ENCODE assay signal across 8 cellular contexts in genomic region chr17:75525806-75526554, GRCh38. TPM values are rescaled to one million over a fixed set of nuclear protein-coding genes. Genes with fewer than 3 reads are reported as not detected.
A peak's percentile ranks its signal among the peaks of the same experiment; 100 is the strongest.
DNase-seq lines count a peak whose midpoint lies in the region; ATAC-seq, FAIRE-seq and TF ChIP-seq lines count a peak whose summit lies in the region.

No MANE protein-coding gene starts in this region.

- H3K27me3 Mint-ChIP-seq in astrocyte (ENCODE audit: low read depth, unreplicated experiment): peaks cover 7% of the 10 kb centered on the region

- H3K27ac Mint-ChIP-seq in astrocyte (ENCODE audit: unreplicated experiment): no peak overlapping the region

- TF ChIP-seq CTCF in GM10266 (IDR thresholded peaks at IDR 0.05; ENCODE audit: control insufficient read depth, insufficient read depth, low read depth, missing control alignments) (no peak), astrocyte (IDR thresholded peaks at IDR 0.05; ENCODE audit: insufficient read depth, low read depth, low read length) (no peak), right lobe of liver (IDR thresholded peaks at IDR 0.05) (no peak), upper lobe of right lung (IDR thresholded peaks at IDR 0.05) (no peak)

- peaks cover 13% of the 10 kb centered on the region for H4K20me1 ChIP-seq in astrocyte (ENCODE audit: insufficient read depth, low read length)

- no peaks in the 10 kb centered on the region for H3K9me3 Mint-ChIP-seq in astrocyte (ENCODE audit: unreplicated experiment)

- peaks cover 3% of the 10 kb centered on the region for H3K4me1 Mint-ChIP-seq in astrocyte (ENCODE audit: low read depth, unreplicated experiment)

- H3K9me3 ChIP-seq in astrocyte (ENCODE audit: insufficient read depth, low read depth, low read length) (no peaks in the 10 kb centered on the region), right lobe of liver (no peaks in the 10 kb centered on the region), upper lobe of right lung (no peaks in the 10 kb centered on the region)

- H3K36me3 ChIP-seq in astrocyte (ENCODE audit: insufficient read depth, low read length) (no peaks in the 10 kb centered on the region), right lobe of liver (peaks cover 0 to 5% (median 0%) of the 10 kb centered on the region in 4 donors), upper lobe of right lung (peaks cover 9% of the 10 kb centered on the region)

- H3K27me3 ChIP-seq in astrocyte (ENCODE audit: insufficient read depth, low read length) (peaks cover 14% of the 10 kb centered on the region), right lobe of liver (no peaks in the 10 kb centered on the region), upper lobe of right lung (no peaks in the 10 kb centered on the region)

- peaks cover 3% of the 10 kb centered on the region for H3K36me3 Mint-ChIP-seq in astrocyte (ENCODE audit: low read depth, unreplicated experiment)

- TF ChIP-seq POLR2A in right lobe of liver (IDR thresholded peaks at IDR 0.05): no peak

- DNase-seq in GM10266 (ENCODE audit: extremely low spot score) (peak; percentile 59), astrocyte (ENCODE audit: low read depth) (no peak), right lobe of liver (peak; percentile 59 to 81 (median 78)), upper lobe of right lung (peak; percentile 79), 8988T (no peak)

- peaks cover 7% of the 10 kb centered on the region for H3K4me1 ChIP-seq in astrocyte (ENCODE audit: insufficient read depth, low read length)
- H3K4me1 ChIP-seq in right lobe of liver: peaks cover 0 to 21% (median 0%) of the 10 kb centered on the region in 4 donors
- peaks cover 16% of the 10 kb centered on the region for H3K4me1 ChIP-seq in upper lobe of right lung

- H3K79me2 ChIP-seq in astrocyte (ENCODE audit: insufficient read depth, low read length): no peaks in the 10 kb centered on the region

- peak overlapping the region; percentile 10 for H3K4me3 ChIP-seq in astrocyte (ENCODE audit: insufficient read depth, low read depth, low read length)
- H3K4me3 ChIP-seq in right lobe of liver: peak overlapping the region; percentile 35 to 72 (median 69)
- peak overlapping the region; percentile 70 for H3K4me3 ChIP-seq in upper lobe of right lung

- ATAC-seq in HG03135 (IDR thresholded peaks at IDR 0.05; ENCODE audit: unreplicated experiment) (peak; percentile 8), right lobe of liver (peak; percentile 11 to 49 (median 24)), upper lobe of right lung (peak; percentile 36), GM18520 (IDR thresholded peaks at IDR 0.05; ENCODE audit: unreplicated experiment) (no peak), GM21423 (IDR thresholded peaks at IDR 0.05; ENCODE audit: unreplicated experiment) (no peak)

- intact Hi-C loops in right lobe of liver (cut with DNase I) (no loop called here), upper lobe of right lung (cut with DNase I) (loop anchor here (10.0 kb wide), 1 partner anchor 59 kb away; the partner anchor contains the start of gene MYO15B)

- H3K27ac ChIP-seq in astrocyte (ENCODE audit: low read depth, low read length) (no peak overlapping the region), right lobe of liver (peak overlapping the region in 2 of 3 donors; percentile 60 to 63), upper lobe of right lung (peak overlapping the region; percentile 76)

- H3K4me2 ChIP-seq in astrocyte (ENCODE audit: low read length): peak overlapping the region; percentile 87

- no peak for FAIRE-seq in astrocyte (lab: Jason Lieb, UNC)

- H3K4me3 Mint-ChIP-seq in astrocyte (ENCODE audit: unreplicated experiment): peak overlapping the region; percentile 76

- no peak overlapping the region for H2AFZ ChIP-seq in astrocyte (ENCODE audit: low read depth, low read length)

- peak overlapping the region; percentile 10 for H3K9ac ChIP-seq in astrocyte (ENCODE audit: low read length)

- 0% methylated on average over 6 of the region's 60 CpGs for WGBS in right lobe of liver (ENCODE audit: insufficient coverage, low coverage, low lambda C conversion rate, missing lambda C conversion rate)

RNA-seq across cellular contexts. Expression of gene LLGL2, which starts 0.5 kb away (rescaled TPM):
- total RNA-seq in astrocyte: 6.9 and 14.8 TPM in 2 replicates
- 10 to 100 TPM; 32.8 to 71.4 (median 44.6) TPM for total RNA-seq in right lobe of liver
- 133 TPM for total RNA-seq in upper lobe of right lung

RNA-seq across cellular contexts. Expression of gene TSEN54, which starts 9.7 kb away (rescaled TPM):
- total RNA-seq in astrocyte: 15.1 and 16.5 TPM in 2 replicates
- total RNA-seq in right lobe of liver: 10 to 100 TPM in 4 of 6 experiments, 1 to 10 TPM in 2; 8.5 to 13.6 (median 10.2) TPM
- total RNA-seq in upper lobe of right lung: 21.6 TPM

RNA-seq across cellular contexts. Expression of gene CASKIN2, which starts 10.6 kb away (rescaled TPM):
- total RNA-seq in astrocyte (16.9 and 22.8 TPM in 2 replicates), right lobe of liver (10 to 100 TPM in 4 of 6 experiments, 1 to 10 TPM in 2; 9.0 to 26.0 (median 12.0) TPM), upper lobe of right lung (101 TPM)

Comparison
In these comparisons a context has a peak if more than half of its experiments do, and no peak if none do; other contexts are left out.
1. DNase-seq: peak in GM10266 (single experiment), right lobe of liver (3 of 3) and upper lobe of right lung (single experiment); none in astrocyte (single experiment) and 8988T (single experiment).
2. ATAC-seq: peak in HG03135 (single experiment), right lobe of liver (4 of 4) and upper lobe of right lung (single experiment); none in GM18520 (single experiment) and GM21423 (single experiment).
3. H3K4me3 ChIP-seq: peak in every context shown above with its lines; median percentile 70 in upper lobe of right lung; 69 in right lobe of liver; 10 in astrocyte.